Comparison of ENCODE assay signal across 27 cellular contexts in genomic region chr6:32638521-32639219, GRCh38. TPM values are rescaled to one million over a fixed set of nuclear protein-coding genes. Genes with fewer than 3 reads are reported as not detected.
DNase-seq lines count a peak whose midpoint lies in the region; ATAC-seq, FAIRE-seq and TF ChIP-seq lines count a peak whose summit lies in the region.
"Had no signal": no experiment of that assay in that cellular context is flagged by ENCODE, and none has a peak within 500 bp of the region (broad histone marks: within the 10 kb centered on the region; RNA-seq: fewer than 3 reads in every experiment).

No MANE protein-coding gene starts in this region.

- peaks cover 7% of the 10 kb centered on the region for H3K36me3 Mint-ChIP-seq in T-helper 2 cell treated with Interferon-gamma antibody and Interleukin-4, amounts not matched to agents 5 μg/mL and 100 μg/mL, for 36 hours (ENCODE audit: low read depth)
- H3K36me3 Mint-ChIP-seq in naive B cell, result peaks cover 52 to 60% of the 10 kb centered on the region in 2 donors

- peaks cover 47% of the 10 kb centered on the region for H3K27me3 Mint-ChIP-seq in T-helper 2 cell treated with Interferon-gamma antibody and Interleukin-4, amounts not matched to agents 5 μg/mL and 100 μg/mL, for 36 hours (ENCODE audit: low read depth)
- H3K27me3 Mint-ChIP-seq in naive B cell, result no peaks in the 10 kb centered on the region

- peak; percentile 12 for TF ChIP-seq CTCF in GM12864 (IDR thresholded peaks at IDR 0.05; ENCODE audit: low read depth, low read length, missing control alignments)

- H3K4me1 Mint-ChIP-seq in T-helper 2 cell treated with Interferon-gamma antibody and Interleukin-4, amounts not matched to agents 5 μg/mL and 100 μg/mL, for 36 hours (ENCODE audit: low read depth), result peaks cover 22% of the 10 kb centered on the region
- H3K4me1 Mint-ChIP-seq in naive B cell, result peaks cover 80 to 88% (median 84%) of the 10 kb centered on the region in 3 donors

- peak; percentile 21 to 28 for ATAC-seq in naive B cell (ENCODE audit: low read depth in 2 of 2)
- ATAC-seq in GM19328 (IDR thresholded peaks at IDR 0.05; ENCODE audit: unreplicated experiment), result no peak
- ATAC-seq: heart left ventricle, psoas muscle had no signal

- H3K4me3 Mint-ChIP-seq in T-helper 2 cell treated with Interferon-gamma antibody and Interleukin-4, amounts not matched to agents 5 μg/mL and 100 μg/mL, for 36 hours, result peak overlapping the region; percentile 19
- peak overlapping the region; percentile 87 to 100 (median 99) for H3K4me3 Mint-ChIP-seq in naive B cell

- H3K27ac Mint-ChIP-seq in T-helper 2 cell treated with Interferon-gamma antibody and Interleukin-4, amounts not matched to agents 5 μg/mL and 100 μg/mL, for 36 hours, result no peak overlapping the region
- peak overlapping the region; percentile 100 for H3K27ac Mint-ChIP-seq in naive B cell

- peak overlapping the region; percentile 72 for H3K4me3 ChIP-seq in GM12864 (ENCODE audit: low read depth, low read length)
- H3K4me3 ChIP-seq: adrenal gland, lung, psoas muscle, SJSA1 had no signal

- DNase-seq in T-helper 2 cell treated with Interferon-gamma antibody and Interleukin-4, amounts not matched to agents 5 μg/mL and 100 μg/mL, for 36 hours (ENCODE audit: low spot score), result no peak
- DNase-seq in T-helper 2 cell, result no peak
- DNase-seq in GM12864 (ENCODE audit: low read depth), result no peak
- peak; percentile 38 for DNase-seq in NAMALWA (ENCODE audit: low spot score)
- no peak for DNase-seq in naive B cell
- DNase-seq in stimulated activated CD4-positive, alpha-beta T cell treated with anti-CD3 and anti-CD28 coated beads, Interleukin-4, amount 100 ng/mL, for 4 hours, result no peak
- DNase-seq in H54 (ENCODE audit: insufficient read length, low spot score), result no peak
- DNase-seq: activated CD4-positive, alpha-beta T cell treated with anti-CD3 and anti-CD28 coated beads, Interleukin-2, amount 50 U/mL, for 1 hour; activated CD8-positive, alpha-beta memory T cell treated with anti-CD3 and anti-CD28 coated beads, Interleukin-2, amount 50 U/mL, for 4 hours; adrenal gland; brain microvascular endothelial cell; Caco-2; DMS79 treated with DMSO at 0.1 percent for 48 hours; effector memory CD4-positive, alpha-beta T cell; foreskin fibroblast; H7; heart left ventricle; NCI-H1048; NCI-H187; NCI-H69; nucleus accumbens; psoas muscle; stimulated activated CD8-positive, alpha-beta memory T cell treated with anti-CD3 and anti-CD28 coated beads, Interleukin-4, amount 100 ng/mL, for 48 hours; WERI-Rb-1 had no signal

- TF ChIP-seq POLR2A in H54 (IDR thresholded peaks at IDR 0.05; ENCODE audit: low read depth, low read length), result no peak

- H3K9me3 Mint-ChIP-seq in T-helper 2 cell treated with Interferon-gamma antibody and Interleukin-4, amounts not matched to agents 5 μg/mL and 100 μg/mL, for 36 hours, result no peaks in the 10 kb centered on the region
- no peaks in the 10 kb centered on the region for H3K9me3 Mint-ChIP-seq in naive B cell

- FAIRE-seq in H54 (lab: Jason Lieb, UNC), result no peak

RNA-seq across cellular contexts. Expression of gene HLA-DQA1, which starts 1.5 kb away (rescaled TPM):
- 1,000 to 10,000 TPM in 2 of 6 donors, 100 to 1,000 TPM in 4; 309 to 1,253 (median 783) TPM for polyA plus RNA-seq in naive B cell (ENCODE audit: low read depth in 6 of 6)

RNA-seq across cellular contexts. Expression of gene HLA-DQB1, which starts 27.8 kb away (rescaled TPM):
- 1,000 to 10,000 TPM in 5 of 6 donors, 100 to 1,000 TPM in 1; 140 to 2,258 (median 1,433) TPM for polyA plus RNA-seq in naive B cell (ENCODE audit: low read depth in 6 of 6)

RNA-seq across cellular contexts. Expression of gene HLA-DRB1, which starts 49.0 kb away (rescaled TPM):
- 1,000 to 10,000 TPM; 2,451 to 5,170 (median 4,939) TPM for polyA plus RNA-seq in naive B cell (ENCODE audit: low read depth in 6 of 6)
